ENCODE assay signal across 17 cellular contexts in genomic region chr12:52951126-52951525, GRCh38. TPM values are rescaled to one million over a fixed set of nuclear protein-coding genes. Genes with fewer than 3 reads are reported as not detected.
DNase-seq lines count a peak whose midpoint lies in the region; ATAC-seq and TF ChIP-seq lines count a peak whose summit lies in the region.
"Had no signal": no experiment of that assay in that cellular context is flagged by ENCODE, and none has a peak within 500 bp of the region (broad histone marks: within the 10 kb centered on the region; RNA-seq: fewer than 3 reads in every experiment).

No MANE protein-coding gene starts in this region.

- no peak overlapping the region for H2AFZ ChIP-seq in smooth muscle cell (ENCODE audit: low read depth)
- H2AFZ ChIP-seq: parathyroid adenoma had no signal

- H3K27me3 ChIP-seq in HUES48 (ENCODE audit: control insufficient read depth, insufficient read depth, low read length) (no peaks in the 10 kb centered on the region), body of pancreas (no peaks in the 10 kb centered on the region), kidney epithelial cell (ENCODE audit: control insufficient read depth, insufficient read depth, low read length) (no peaks in the 10 kb centered on the region), smooth muscle cell (ENCODE audit: low read depth) (no peaks in the 10 kb centered on the region), esophagus muscularis mucosa (peaks cover 0 to 17% (median 0%) of the 10 kb centered on the region in 4 donors)

- H3F3A ChIP-seq in smooth muscle cell (ENCODE audit: low read depth), result peaks cover 24% of the 10 kb centered on the region

- TF ChIP-seq POLR2A in body of pancreas (IDR thresholded peaks at IDR 0.05), result no peak
- no peak for TF ChIP-seq POLR2A in esophagus muscularis mucosa (IDR thresholded peaks at IDR 0.05; ENCODE audit: low read depth)

- no peak for ATAC-seq in body of pancreas
- ATAC-seq: activated T-cell treated with anti-CD3 and anti-CD28 coated beads, Interleukin-2, amount 50 U/mL, for 4 hours had no signal

- peaks cover 37% of the 10 kb centered on the region for H3K36me3 ChIP-seq in HUES48 (ENCODE audit: control insufficient read depth, insufficient read depth, low read length)
- peaks cover 4 to 5% of the 10 kb centered on the region in 2 donors for H3K36me3 ChIP-seq in body of pancreas (replicated peaks in 1 of 2; ENCODE audit: insufficient read depth in 1 of 2, low read depth in 2 of 2)
- peaks cover 4% of the 10 kb centered on the region for H3K36me3 ChIP-seq in kidney epithelial cell (ENCODE audit: control insufficient read depth, insufficient read depth, low read length)
- H3K36me3 ChIP-seq in smooth muscle cell (ENCODE audit: low read depth), result no peaks in the 10 kb centered on the region
- H3K36me3 ChIP-seq in esophagus muscularis mucosa, result peaks cover 0 to 3% (median 0%) of the 10 kb centered on the region in 4 donors

- H3K27ac ChIP-seq in HUES48 (ENCODE audit: low read depth, low read length), result no peak overlapping the region
- peak overlapping the region; percentile 97 to 99 (median 98) for H3K27ac ChIP-seq in body of pancreas
- H3K27ac ChIP-seq in smooth muscle cell (ENCODE audit: low read depth), result peak overlapping the region; percentile 83
- no peak overlapping the region for H3K27ac ChIP-seq in esophagus muscularis mucosa (replicated peaks in 1 of 4)
- H3K27ac ChIP-seq: parathyroid adenoma had no signal

- no peak for TF ChIP-seq EP300 in esophagus muscularis mucosa (IDR thresholded peaks at IDR 0.05)

- DNase-seq in body of pancreas (no peak), kidney epithelial cell (ENCODE audit: low read depth) (no peak), smooth muscle cell (lab: John Stamatoyannopoulos, UW; ENCODE audit: unreplicated experiment) (no peak), OCI-M1 (lab: John Stamatoyannopoulos, UW) (no peak), esophagus muscularis mucosa (ENCODE audit: extremely low spot score) (no peak), activated T-cell treated with anti-CD3 and anti-CD28 coated beads for 4 hours (no peak), NCI-H2196 (lab: John Stamatoyannopoulos, UW; ENCODE audit: unreplicated experiment) (no peak)
- DNase-seq: activated CD4-positive, alpha-beta T cell treated with anti-CD3 and anti-CD28 coated beads for 4 hours; activated T-cell treated with anti-CD3 and anti-CD28 coated beads, Interleukin-2, amount 50 U/mL, for 4 hours; DND-41; H7; Kasumi-1; midbrain; NCI-H187; NCI-H510A treated with DMSO at 0.1 percent for 48 hours had no signal

- H3K79me2 ChIP-seq in smooth muscle cell (ENCODE audit: low read depth), result peaks cover 34% of the 10 kb centered on the region
- H3K79me2 ChIP-seq: parathyroid adenoma had no signal

- H3K9ac ChIP-seq in HUES48 (ENCODE audit: low read depth, low read length) (no peak overlapping the region), smooth muscle cell (ENCODE audit: low read depth) (peak overlapping the region; percentile 45)
- H3K9ac ChIP-seq: parathyroid adenoma had no signal

- H3K4me1 ChIP-seq in HUES48 (ENCODE audit: control insufficient read depth, insufficient read depth, low read length) (peaks cover 27% of the 10 kb centered on the region), body of pancreas (peaks cover 53% of the 10 kb centered on the region), smooth muscle cell (ENCODE audit: low read depth) (peaks cover 22% of the 10 kb centered on the region), esophagus muscularis mucosa (peaks cover 8 to 16% (median 14%) of the 10 kb centered on the region in 4 donors)

- H3K4me3 ChIP-seq in HUES48 (ENCODE audit: low read depth, low read length), result peak overlapping the region; percentile 71; the same call in 1 of the 2 replicates
- H3K4me3 ChIP-seq in body of pancreas, result peak overlapping the region in 1 of 2 donors; percentile 5
- H3K4me3 ChIP-seq in kidney epithelial cell (ENCODE audit: low read depth, low read length), result peak overlapping the region; percentile 83
- H3K4me3 ChIP-seq in smooth muscle cell, result peak overlapping the region; percentile 93
- H3K4me3 ChIP-seq in esophagus muscularis mucosa, result no peak overlapping the region

- 40 to 45% methylated on average over 1 of the region's 1 CpG for WGBS in body of pancreas, 2 donors
- 80% methylated on average over 1 of the region's 1 CpG for WGBS in smooth muscle cell (ENCODE audit: low lambda C conversion rate)
- WGBS in esophagus muscularis mucosa, result 100% methylated on average over 1 of the region's 1 CpG

- H3K9me3 ChIP-seq in HUES48 (ENCODE audit: control insufficient read depth, insufficient read depth, low read length), result no peaks in the 10 kb centered on the region
- no peaks in the 10 kb centered on the region for H3K9me3 ChIP-seq in body of pancreas
- no peaks in the 10 kb centered on the region for H3K9me3 ChIP-seq in smooth muscle cell (replicated peaks; ENCODE audit: low read depth)
- H3K9me3 ChIP-seq in esophagus muscularis mucosa, result no peaks in the 10 kb centered on the region

- intact Hi-C loops in body of pancreas (cut with DNase I) (no loop called here), esophagus muscularis mucosa (cut with DNase I) (no loop called here)

- H3K4me2 ChIP-seq in smooth muscle cell, result peak overlapping the region; percentile 91

- peaks cover 32% of the 10 kb centered on the region for H4K20me1 ChIP-seq in smooth muscle cell (ENCODE audit: low read depth)

- TF ChIP-seq CTCF in body of pancreas (IDR thresholded peaks at IDR 0.05), result no peak
- no peak for TF ChIP-seq CTCF in kidney epithelial cell (IDR thresholded peaks at IDR 0.05; ENCODE audit: insufficient read depth, low read length, poor library complexity, severe bottlenecking)
- no peak for TF ChIP-seq CTCF in smooth muscle cell (IDR thresholded peaks at IDR 0.05; ENCODE audit: borderline replicate concordance, insufficient read depth, poor library complexity, severe bottlenecking)
- TF ChIP-seq CTCF in esophagus muscularis mucosa (IDR thresholded peaks at IDR 0.05), result no peak

RNA-seq across cellular contexts. Expression of gene KRT18, which starts 2.2 kb away (rescaled TPM):
- total RNA-seq in body of pancreas (100 to 1,000 TPM; 542 to 573 TPM), kidney epithelial cell (1,751 and 1,904 TPM in 2 replicates), smooth muscle cell (477 and 663 TPM in 2 replicates), esophagus muscularis mucosa (10 to 100 TPM; 19.7 to 42.5 (median 23.6) TPM)
- 894 and 2,163 TPM in 2 replicates for polyA plus RNA-seq in smooth muscle cell

RNA-seq across cellular contexts. Expression of gene KRT8, which starts 46.2 kb away (rescaled TPM):
- total RNA-seq in body of pancreas (100 to 1,000 TPM; 394 to 455 TPM), kidney epithelial cell (1,322 and 1,341 TPM in 2 replicates), smooth muscle cell (694 and 929 TPM in 2 replicates), esophagus muscularis mucosa (100 to 1,000 TPM; 136 to 508 (median 387) TPM)
- polyA plus RNA-seq in smooth muscle cell, result 1,025 and 2,331 TPM in 2 replicates

RNA-seq across cellular contexts. Expression of gene EIF4B, which starts 55.1 kb away (rescaled TPM):
- total RNA-seq in body of pancreas (100 to 1,000 TPM; 326 to 389 TPM), kidney epithelial cell (484 and 526 TPM in 2 replicates), smooth muscle cell (241 and 299 TPM in 2 replicates), esophagus muscularis mucosa (100 to 1,000 TPM; 400 to 648 (median 576) TPM)
- polyA plus RNA-seq in smooth muscle cell, result 39.9 and 47.7 TPM in 2 replicates

Comparison
In these comparisons a context has a peak if more than half of its experiments do, and no peak if none do; other contexts are left out.
1. H3K27ac ChIP-seq: peak in body of pancreas (4 of 4) and smooth muscle cell (single experiment); none in HUES48 (single experiment) and esophagus muscularis mucosa (0 of 4).
2. H3K4me3 ChIP-seq: peak in HUES48 (single experiment), kidney epithelial cell (single experiment) and smooth muscle cell (single experiment); none in esophagus muscularis mucosa (0 of 4).
3. RNA of gene KRT18, which starts 2.2 kb away (total RNA-seq): 1,751 to 1,904 TPM in kidney epithelial cell, 477 to 663 TPM in smooth muscle cell and 542 to 573 TPM in body of pancreas; 19.7 to 42.5 TPM in esophagus muscularis mucosa; every median in the first group is over 10 times any median in the second.